In the genomic region with DNA sequence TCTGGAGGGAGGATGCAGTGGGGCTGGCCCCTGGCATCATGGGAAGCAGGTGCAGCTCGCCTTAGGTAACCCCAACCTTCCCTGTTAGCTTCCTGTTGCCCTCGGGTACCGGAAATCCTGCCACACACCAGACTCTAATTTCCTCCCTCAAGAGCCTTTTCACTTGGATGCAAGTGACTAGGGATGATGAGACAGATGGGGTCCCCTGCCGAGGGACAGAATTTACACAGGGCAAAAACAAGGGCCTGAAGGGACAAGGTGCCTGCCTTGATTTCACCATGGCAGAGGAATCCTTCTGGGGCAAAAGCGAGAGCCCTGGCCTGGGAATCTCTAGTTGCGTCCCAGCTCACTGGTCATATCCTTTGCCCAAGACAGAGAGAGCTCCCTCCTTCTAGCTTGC, we compare ENCODE assay signal across 19 cellular contexts.
"Had no signal": no experiment of that assay in that cellular context is flagged by ENCODE, and none has a peak within 500 bp of the region (broad histone marks: within the 10 kb centered on the region; RNA-seq: fewer than 3 reads in every experiment).

No MANE protein-coding gene starts in this region.

- H3K36me3 ChIP-seq: SJSA1 had no signal

- ATAC-seq: T-cell had no signal

- H3K27ac Mint-ChIP-seq: T-cell had no signal

- H3K36me3 Mint-ChIP-seq: T-cell had no signal

- H3K9me3 Mint-ChIP-seq: T-cell had no signal

- H3K9me3 ChIP-seq: SJSA1 had no signal

- DNase-seq: KBM-7, MV-4-11, NCI-H1048, NCI-H1105, NCI-H1417 treated with DMSO at 0.1 percent for 48 hours, NCI-H1694 treated with DMSO at 0.1 percent for 48 hours, NCI-H1930, NCI-H2081, NCI-H2107, NCI-H2227 treated with DMSO at 0.1 percent for 48 hours, NCI-H524, NCI-H526 treated with DMSO at 0.1 percent for 48 hours, NCI-H774, Right ventricle myocardium superior, SIG-M5, SW 1271, T-cell had no signal

- H3K4me3 Mint-ChIP-seq: T-cell had no signal

- H3K4me3 ChIP-seq: SJSA1, SK-N-MC had no signal

- H3K27ac ChIP-seq: SJSA1, SK-N-MC had no signal

- H3K27me3 ChIP-seq: SJSA1 had no signal

- H3K27me3 Mint-ChIP-seq: T-cell had no signal
